17 cellular contexts compared by ENCODE assay signal in the genomic region with DNA sequence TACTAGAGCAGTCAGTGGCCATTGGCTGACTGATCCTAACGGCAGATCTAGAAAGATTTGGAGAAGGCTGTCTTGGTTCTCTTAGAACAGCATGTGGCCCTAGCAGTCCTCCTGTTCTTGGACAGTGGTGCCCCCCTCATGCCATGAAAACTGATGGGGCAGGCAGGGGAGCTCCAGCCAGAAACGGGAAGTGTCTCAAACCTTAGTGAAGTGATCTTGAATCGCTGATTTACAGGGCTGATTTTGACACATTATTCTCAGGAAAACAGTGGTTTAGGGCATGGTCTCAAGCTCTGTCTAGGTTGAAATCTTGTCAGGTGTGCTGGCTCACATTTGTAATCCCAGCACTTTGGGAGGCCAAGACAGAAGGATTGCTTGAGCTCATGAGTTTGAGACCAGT. TPM values are rescaled to one million over a fixed set of nuclear protein-coding genes. Genes with fewer than 3 reads are reported as not detected.
A peak's percentile ranks its signal among the peaks of the same experiment; 100 is the strongest.
DNase-seq lines count a peak whose midpoint lies in the region; ATAC-seq lines count a peak whose summit lies in the region.
"Had no signal": no experiment of that assay in that cellular context is flagged by ENCODE, and none has a peak within 500 bp of the region (broad histone marks: within the 10 kb centered on the region; RNA-seq: fewer than 3 reads in every experiment).

No MANE protein-coding gene starts in this region.

- H3K4me1 ChIP-seq in HAP-1, result no peaks in the 10 kb centered on the region

- in situ Hi-C loops in HAP-1 (cut with MboI; ENCODE audit: low sequenced_read_pairs), result no loop called here

- no peaks in the 10 kb centered on the region for H3K9me3 ChIP-seq in HAP-1
- H3K9me3 ChIP-seq: Caco-2 had no signal

- peaks cover 59% of the 10 kb centered on the region for H3K4me1 Mint-ChIP-seq in activated naive CD4-positive, alpha-beta T cell treated with anti-CD3 and anti-CD28 coated beads, Interleukin-2, amount 50 U/mL, for 24 hours
- peaks cover 74% of the 10 kb centered on the region for H3K4me1 Mint-ChIP-seq in activated T-helper 1 cell treated with anti-CD3 and anti-CD28 coated beads, Interleukin-12 subunit alpha, Interleukin-12 subunit beta, Interleukin-2, Interleukin-4 antibody, amounts not matched to agents 30 ng/mL and 10 ng/mL and 1 ng/mL, durations not matched to agents 14 hours and 24 hours and 36 hours (ENCODE audit: low read depth)
- H3K4me1 Mint-ChIP-seq in stimulated activated effector memory CD8-positive, alpha-beta T cell treated with anti-CD3 and anti-CD28 coated beads, Interleukin-12 subunit alpha, Interleukin-12 subunit beta, amount 100 ng/mL, for 72 hours, result peaks cover 56% of the 10 kb centered on the region

- peak; percentile 20 for DNase-seq in NOMO-1 treated with DMSO at 0.1 percent for 48 hours (lab: John Stamatoyannopoulos, UW; ENCODE audit: unreplicated experiment)
- no peak for DNase-seq in NOMO-1 treated with dmso at 0.1 percent for 144 hours (lab: John Stamatoyannopoulos, UW; ENCODE audit: unreplicated experiment)
- no peak for DNase-seq in activated naive CD4-positive, alpha-beta T cell (lab: John Stamatoyannopoulos, UW)
- DNase-seq in activated T-helper 1 cell treated with anti-CD3 and anti-CD28 coated beads, Interleukin-12 subunit alpha, Interleukin-12 subunit beta, Interleukin-2, Interleukin-4 antibody, amounts not matched to agents 30 ng/mL and 10 ng/mL and 1 ng/mL, durations not matched to agents 14 hours and 24 hours and 36 hours (ENCODE audit: low spot score), result no peak
- no peak for DNase-seq in stimulated activated effector memory CD8-positive, alpha-beta T cell treated with anti-CD3 and anti-CD28 coated beads, Interleukin-12 subunit alpha, Interleukin-12 subunit beta, amount 100 ng/mL, for 72 hours (ENCODE audit: low spot score in 2 of 2)
- no peak for DNase-seq in stimulated activated CD4-positive, alpha-beta T cell treated with anti-CD3 and anti-CD28 coated beads, Interleukin-4, amount 100 ng/mL, for 4 hours
- DNase-seq in HAP-1 (ENCODE audit: low spot score in 2 of 2), result no peak
- DNase-seq: 8988T; Caco-2; NCI-H1092 treated with DMSO at 0.1 percent for 48 hours; NCI-H1694; NCI-H345; NCI-H526 treated with DMSO at 0.1 percent for 48 hours; NK-92 treated with Interleukin-12 subunit alpha and Interleukin-12 subunit beta, amount 100 ng/mL, for 24 hours had no signal

- peaks cover 11% of the 10 kb centered on the region for H3K36me3 Mint-ChIP-seq in activated naive CD4-positive, alpha-beta T cell treated with anti-CD3 and anti-CD28 coated beads, Interleukin-2, amount 50 U/mL, for 24 hours
- H3K36me3 Mint-ChIP-seq in activated T-helper 1 cell treated with anti-CD3 and anti-CD28 coated beads, Interleukin-12 subunit alpha, Interleukin-12 subunit beta, Interleukin-2, Interleukin-4 antibody, amounts not matched to agents 30 ng/mL and 10 ng/mL and 1 ng/mL, durations not matched to agents 14 hours and 24 hours and 36 hours (ENCODE audit: low read depth), result peaks cover 42% of the 10 kb centered on the region
- peaks cover 98% of the 10 kb centered on the region for H3K36me3 Mint-ChIP-seq in stimulated activated effector memory CD8-positive, alpha-beta T cell treated with anti-CD3 and anti-CD28 coated beads, Interleukin-12 subunit alpha, Interleukin-12 subunit beta, amount 100 ng/mL, for 72 hours

- no peaks in the 10 kb centered on the region for H3K9me3 Mint-ChIP-seq in activated naive CD4-positive, alpha-beta T cell treated with anti-CD3 and anti-CD28 coated beads, Interleukin-2, amount 50 U/mL, for 24 hours
- peaks cover 5% of the 10 kb centered on the region for H3K9me3 Mint-ChIP-seq in activated T-helper 1 cell treated with anti-CD3 and anti-CD28 coated beads, Interleukin-12 subunit alpha, Interleukin-12 subunit beta, Interleukin-2, Interleukin-4 antibody, amounts not matched to agents 30 ng/mL and 10 ng/mL and 1 ng/mL, durations not matched to agents 14 hours and 24 hours and 36 hours
- H3K9me3 Mint-ChIP-seq in stimulated activated effector memory CD8-positive, alpha-beta T cell treated with anti-CD3 and anti-CD28 coated beads, Interleukin-12 subunit alpha, Interleukin-12 subunit beta, amount 100 ng/mL, for 72 hours, result no peaks in the 10 kb centered on the region

- H3K36me3 ChIP-seq in HAP-1 (replicated peaks), result no peaks in the 10 kb centered on the region

- no peak overlapping the region for H3K4me3 ChIP-seq in HAP-1
- H3K4me3 ChIP-seq: BLaER1, GM23248 had no signal

- H3K27me3 Mint-ChIP-seq in activated naive CD4-positive, alpha-beta T cell treated with anti-CD3 and anti-CD28 coated beads, Interleukin-2, amount 50 U/mL, for 24 hours, result no peaks in the 10 kb centered on the region
- no peaks in the 10 kb centered on the region for H3K27me3 Mint-ChIP-seq in activated T-helper 1 cell treated with anti-CD3 and anti-CD28 coated beads, Interleukin-12 subunit alpha, Interleukin-12 subunit beta, Interleukin-2, Interleukin-4 antibody, amounts not matched to agents 30 ng/mL and 10 ng/mL and 1 ng/mL, durations not matched to agents 14 hours and 24 hours and 36 hours (ENCODE audit: insufficient read depth)

- peak overlapping the region; percentile 19 for H3K4me3 Mint-ChIP-seq in activated naive CD4-positive, alpha-beta T cell treated with anti-CD3 and anti-CD28 coated beads, Interleukin-2, amount 50 U/mL, for 24 hours
- no peak overlapping the region for H3K4me3 Mint-ChIP-seq in activated T-helper 1 cell treated with anti-CD3 and anti-CD28 coated beads, Interleukin-12 subunit alpha, Interleukin-12 subunit beta, Interleukin-2, Interleukin-4 antibody, amounts not matched to agents 30 ng/mL and 10 ng/mL and 1 ng/mL, durations not matched to agents 14 hours and 24 hours and 36 hours
- H3K4me3 Mint-ChIP-seq in stimulated activated effector memory CD8-positive, alpha-beta T cell treated with anti-CD3 and anti-CD28 coated beads, Interleukin-12 subunit alpha, Interleukin-12 subunit beta, amount 100 ng/mL, for 72 hours, result no peak overlapping the region

- ATAC-seq in stimulated activated effector memory CD8-positive, alpha-beta T cell treated with anti-CD3 and anti-CD28 coated beads, Interleukin-12 subunit alpha, Interleukin-12 subunit beta, amount 100 ng/mL, for 72 hours, result no peak

- H3K27ac Mint-ChIP-seq in activated naive CD4-positive, alpha-beta T cell treated with anti-CD3 and anti-CD28 coated beads, Interleukin-2, amount 50 U/mL, for 24 hours, result peak overlapping the region; percentile 12
- H3K27ac Mint-ChIP-seq in activated T-helper 1 cell treated with anti-CD3 and anti-CD28 coated beads, Interleukin-12 subunit alpha, Interleukin-12 subunit beta, Interleukin-2, Interleukin-4 antibody, amounts not matched to agents 30 ng/mL and 10 ng/mL and 1 ng/mL, durations not matched to agents 14 hours and 24 hours and 36 hours, result peak overlapping the region; percentile 35
- peak overlapping the region; percentile 88 for H3K27ac Mint-ChIP-seq in stimulated activated effector memory CD8-positive, alpha-beta T cell treated with anti-CD3 and anti-CD28 coated beads, Interleukin-12 subunit alpha, Interleukin-12 subunit beta, amount 100 ng/mL, for 72 hours

- intact Hi-C loops in activated T-helper 1 cell treated with anti-CD3 and anti-CD28 coated beads, Interleukin-12 subunit alpha, Interleukin-12 subunit beta, Interleukin-2, Interleukin-4 antibody, amounts not matched to agents 30 ng/mL and 10 ng/mL and 1 ng/mL, durations not matched to agents 14 hours and 24 hours and 36 hours (cut with micrococcal nuclease), result no loop called here

- no peaks in the 10 kb centered on the region for H3K27me3 ChIP-seq in HAP-1 (ENCODE audit: low read depth)
- H3K27me3 ChIP-seq: BLaER1 had no signal

RNA-seq across cellular contexts. Expression of a gene that starts 37.9 kb away (rescaled TPM):
- 417 and 422 TPM in 2 replicates for total RNA-seq in activated T-helper 1 cell treated with anti-CD3 and anti-CD28 coated beads, Interleukin-12 subunit alpha, Interleukin-12 subunit beta, Interleukin-2, Interleukin-4 antibody, amounts not matched to agents 30 ng/mL and 10 ng/mL and 1 ng/mL, durations not matched to agents 14 hours and 24 hours and 36 hours

RNA-seq across cellular contexts. Expression of a gene that starts 47.4 kb away (rescaled TPM):
- total RNA-seq in activated T-helper 1 cell treated with anti-CD3 and anti-CD28 coated beads, Interleukin-12 subunit alpha, Interleukin-12 subunit beta, Interleukin-2, Interleukin-4 antibody, amounts not matched to agents 30 ng/mL and 10 ng/mL and 1 ng/mL, durations not matched to agents 14 hours and 24 hours and 36 hours, result 77.0 and 78.4 TPM in 2 replicates

Comparison
In these comparisons a context has a peak if more than half of its experiments do, and no peak if none do; other contexts are left out.
1. H3K27ac Mint-ChIP-seq: peak in every context shown above with its lines; median percentile 88 in stimulated activated effector memory CD8-positive, alpha-beta T cell treated with anti-CD3 and anti-CD28 coated beads, Interleukin-12 subunit alpha, Interleukin-12 subunit beta, amount 100 ng/mL, for 72 hours; 35 in activated T-helper 1 cell treated with anti-CD3 and anti-CD28 coated beads, Interleukin-12 subunit alpha, Interleukin-12 subunit beta, Interleukin-2, Interleukin-4 antibody, amounts not matched to agents 30 ng/mL and 10 ng/mL and 1 ng/mL, durations not matched to agents 14 hours and 24 hours and 36 hours; 12 in activated naive CD4-positive, alpha-beta T cell treated with anti-CD3 and anti-CD28 coated beads, Interleukin-2, amount 50 U/mL, for 24 hours.